32 cellular contexts compared by ENCODE assay signal in the genomic region with DNA sequence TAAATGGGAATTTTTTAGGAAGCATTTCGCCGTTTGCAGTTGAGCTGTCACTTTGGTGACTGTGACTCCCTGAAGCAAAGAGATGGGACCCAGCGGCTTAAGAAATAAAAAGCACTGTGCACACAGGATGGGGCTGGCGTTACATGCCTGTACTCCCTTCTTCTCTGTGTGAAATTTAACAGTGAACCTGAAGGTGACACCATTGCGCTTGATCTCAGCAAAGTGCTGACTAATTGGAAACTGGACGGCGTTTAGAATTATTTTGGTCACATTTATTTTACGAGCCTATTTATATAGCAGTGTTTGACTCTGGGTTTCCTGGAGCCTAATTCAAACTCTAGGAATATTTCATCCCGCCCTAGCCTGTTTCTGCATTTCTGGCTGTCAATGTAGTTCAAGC.
"Had no signal": no experiment of that assay in that cellular context is flagged by ENCODE, and none has a peak within 500 bp of the region (broad histone marks: within the 10 kb centered on the region; RNA-seq: fewer than 3 reads in every experiment).

No MANE protein-coding gene starts in this region.

- H3K27ac ChIP-seq: PC-9, WERI-Rb-1 had no signal

- H3K9me3 ChIP-seq: MG63 had no signal

- H3K36me3 ChIP-seq: MG63, WERI-Rb-1 had no signal

- DNase-seq: activated CD4-positive, alpha-beta memory T cell treated with anti-CD3 and anti-CD28 coated beads, Interleukin-2, amount 10 ng/mL, durations not matched to agents 7 days and 5 days; activated CD4-positive, alpha-beta T cell treated with anti-CD3 and anti-CD28 coated beads for 1 hour; activated CD4-positive, alpha-beta T cell treated with anti-CD3 and anti-CD28 coated beads for 48 hours; activated CD4-positive, CD25-positive, alpha-beta regulatory T cell; activated CD8-positive, alpha-beta memory T cell treated with anti-CD3 and anti-CD28 coated beads for 24 hours; activated CD8-positive, alpha-beta memory T cell treated with anti-CD3 and anti-CD28 coated beads, Interleukin-2, amount 10 ng/mL, durations not matched to agents 7 days and 5 days; activated CD8-positive, alpha-beta memory T cell treated with anti-CD3 and anti-CD28 coated beads, Interleukin-2, amount 50 U/mL, for 48 hours; activated effector memory CD4-positive, alpha-beta T cell treated with Interleukin-2 at 50 U/mL for 16 hours; activated naive CD4-positive, alpha-beta T cell treated with anti-CD3 and anti-CD28 coated beads, Interleukin-2, amount 10 ng/mL, durations not matched to agents 7 days and 5 days; activated naive CD8-positive, alpha-beta T cell treated with anti-CD3 and anti-CD28 coated beads, Interleukin-2, amount 50 U/mL, for 24 hours; activated T-cell treated with anti-CD3 and anti-CD28 coated beads, Interleukin-2, amount 50 U/mL, for 48 hours; anterior cingulate cortex; caudate nucleus; cerebellar nuclear complex; MG63; NCI-H1048; NCI-H1417 treated with DMSO at 0.1 percent for 48 hours; NCI-H2081; NCI-H2171 treated with DMSO at 0.1 percent for 48 hours; NCI-H2227 treated with DMSO at 0.1 percent for 48 hours; NCI-H446; NCI-H510A treated with DMSO at 0.1 percent for 48 hours; NCI-H526 treated with DMSO at 0.1 percent for 48 hours; NCI-H774; NK-92 treated with Interleukin-12 subunit alpha and Interleukin-12 subunit beta, amount 100 ng/mL, for 24 hours; PC-9; Right ventricle myocardium superior; SW 1271; T-helper 1 cell; T-helper 2 cell; T-helper 9 cell; WERI-Rb-1 had no signal

- H3K4me3 ChIP-seq: MG63, PC-9 had no signal

- H3K27me3 ChIP-seq: MG63 had no signal
